In the genomic region with DNA sequence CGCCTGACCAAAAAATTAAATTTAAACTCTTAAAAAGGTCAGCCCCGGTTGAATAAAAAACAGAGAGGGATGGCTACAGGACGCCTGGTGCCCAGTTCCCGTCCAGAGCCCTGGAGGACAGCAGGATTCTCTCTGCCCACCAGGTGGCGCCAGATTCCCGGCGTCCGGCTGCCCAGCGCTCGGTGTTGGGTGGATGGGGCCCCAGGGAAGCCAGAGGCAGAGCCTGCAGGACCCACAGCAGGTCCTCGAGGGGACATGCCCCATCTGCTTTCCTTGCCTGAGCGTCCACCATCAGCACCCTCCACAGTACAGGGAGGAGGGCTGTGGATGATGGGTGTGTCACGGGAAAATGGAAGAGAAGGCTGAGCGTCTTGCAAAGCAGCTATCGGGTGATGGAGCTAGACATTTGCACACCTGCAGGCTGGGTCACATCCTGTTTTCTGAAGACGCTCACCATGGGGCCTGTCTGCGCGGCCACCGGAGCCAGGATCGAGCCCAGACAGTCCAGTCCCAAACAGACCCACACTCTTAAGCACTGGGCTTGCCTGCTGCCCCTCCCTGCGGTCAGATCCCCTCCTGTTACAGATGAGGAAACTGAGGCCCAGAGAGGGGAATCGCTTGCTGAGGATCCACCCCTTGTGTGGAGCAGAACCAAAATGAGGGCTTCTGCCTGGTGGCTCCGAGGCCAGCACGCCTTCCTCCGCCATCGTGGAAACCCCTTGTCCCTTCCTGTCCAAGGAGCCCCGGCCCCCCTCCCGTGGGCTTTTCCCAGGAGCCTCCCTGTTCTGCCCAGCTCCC, we compare ENCODE assay signal across 8 cellular contexts. TPM values are rescaled to one million over a fixed set of nuclear protein-coding genes. Genes with fewer than 3 reads are reported as not detected.
DNase-seq lines count a peak whose midpoint lies in the region; ATAC-seq and TF ChIP-seq lines count a peak whose summit lies in the region.

No MANE protein-coding gene starts in this region.

- TF ChIP-seq CTCF in activated CD8-positive, alpha-beta T cell treated with anti-CD3 and anti-CD28 coated beads for 36 hours (IDR thresholded peaks at IDR 0.05): peak; percentile 99
- peak; percentile 98 for TF ChIP-seq CTCF in mesothelial cell of epicardium (IDR thresholded peaks at IDR 0.05; ENCODE audit: unreplicated experiment)

- peaks cover 43% of the 10 kb centered on the region for H3K4me1 Mint-ChIP-seq in activated CD8-positive, alpha-beta T cell treated with anti-CD3 and anti-CD28 coated beads for 36 hours (ENCODE audit: low read depth)
- peaks cover 34% of the 10 kb centered on the region for H3K4me1 Mint-ChIP-seq in mesothelial cell of epicardium

- H3K27ac Mint-ChIP-seq in activated CD8-positive, alpha-beta T cell treated with anti-CD3 and anti-CD28 coated beads for 36 hours: peak overlapping the region; percentile 70
- peak overlapping the region; percentile 71 for H3K27ac Mint-ChIP-seq in mesothelial cell of epicardium

- no peaks in the 10 kb centered on the region for H3K36me3 Mint-ChIP-seq in activated CD8-positive, alpha-beta T cell treated with anti-CD3 and anti-CD28 coated beads for 36 hours (ENCODE audit: low read depth)
- no peaks in the 10 kb centered on the region for H3K36me3 Mint-ChIP-seq in mesothelial cell of epicardium

- ATAC-seq in HG03108 (IDR thresholded peaks at IDR 0.05; ENCODE audit: unreplicated experiment): peak; percentile 69
- ATAC-seq in activated CD8-positive, alpha-beta T cell treated with anti-CD3 and anti-CD28 coated beads for 36 hours: peak; percentile 79
- ATAC-seq in HG03469 (IDR thresholded peaks at IDR 0.05; ENCODE audit: unreplicated experiment): no peak

- DNase-seq in GM03348 (ENCODE audit: low spot score) (peak; percentile 89), NCI-H748 treated with DMSO at 0.1 percent for 48 hours (lab: John Stamatoyannopoulos, UW) (peak; percentile 43), mesothelial cell of epicardium (ENCODE audit: low spot score in 2 of 2, unreplicated experiment in 2 of 2) (peak; percentile 77 to 95)
- peak; percentile 87 for DNase-seq in activated CD8-positive, alpha-beta T cell treated with anti-CD3 and anti-CD28 coated beads for 36 hours
- peak; percentile 78 for DNase-seq in effector CD4-positive, alpha-beta T cell
- DNase-seq in stimulated activated CD8-positive, alpha-beta memory T cell treated with anti-CD3 and anti-CD28 coated beads, Interleukin-2, amount 100 ng/mL, for 48 hours (ENCODE audit: low read depth in 2 of 2): peak; percentile 79 to 82

- intact Hi-C loops in activated CD8-positive, alpha-beta T cell treated with anti-CD3 and anti-CD28 coated beads for 36 hours (cut with micrococcal nuclease): loop anchor here (2.0 kb wide), 1 partner anchor 140 kb away; no protein-coding TSS in a partner anchor

- CTCF ChIA-PET in activated CD8-positive, alpha-beta T cell treated with anti-CD3 and anti-CD28 coated beads for 36 hours (lab: Charles Lee): interaction anchor here (0.6 to 8.2 kb wide), 43 partner anchors 9 to 369 kb away, joined by 3 to 135 read pairs (median 4); a partner anchor contains a TSS

- peak overlapping the region; percentile 49 for H3K4me3 Mint-ChIP-seq in activated CD8-positive, alpha-beta T cell treated with anti-CD3 and anti-CD28 coated beads for 36 hours
- H3K4me3 Mint-ChIP-seq in mesothelial cell of epicardium: no peak overlapping the region

- H3K9me3 Mint-ChIP-seq in activated CD8-positive, alpha-beta T cell treated with anti-CD3 and anti-CD28 coated beads for 36 hours: no peaks in the 10 kb centered on the region
- no peaks in the 10 kb centered on the region for H3K9me3 Mint-ChIP-seq in mesothelial cell of epicardium

- POLR2A ChIA-PET in activated CD8-positive, alpha-beta T cell treated with anti-CD3 and anti-CD28 coated beads for 36 hours (lab: Charles Lee): interaction anchor here (0.6 to 3.6 kb wide), 4 partner anchors 10 to 149 kb away, joined by 3 to 40 read pairs (median 10); a partner anchor contains a TSS

- H3K27me3 Mint-ChIP-seq in activated CD8-positive, alpha-beta T cell treated with anti-CD3 and anti-CD28 coated beads for 36 hours: no peaks in the 10 kb centered on the region
- H3K27me3 Mint-ChIP-seq in mesothelial cell of epicardium (ENCODE audit: low read depth): no peaks in the 10 kb centered on the region

RNA-seq across cellular contexts. Expression of a gene that starts 18.5 kb away (rescaled TPM):
- total RNA-seq in activated CD8-positive, alpha-beta T cell treated with anti-CD3 and anti-CD28 coated beads for 36 hours: 10 to 100 TPM; 23.6 to 25.0 TPM
- total RNA-seq in mesothelial cell of epicardium: 10.7 to 13.2 TPM (median 11.0 TPM) in 3 replicates
